In the genomic region with DNA sequence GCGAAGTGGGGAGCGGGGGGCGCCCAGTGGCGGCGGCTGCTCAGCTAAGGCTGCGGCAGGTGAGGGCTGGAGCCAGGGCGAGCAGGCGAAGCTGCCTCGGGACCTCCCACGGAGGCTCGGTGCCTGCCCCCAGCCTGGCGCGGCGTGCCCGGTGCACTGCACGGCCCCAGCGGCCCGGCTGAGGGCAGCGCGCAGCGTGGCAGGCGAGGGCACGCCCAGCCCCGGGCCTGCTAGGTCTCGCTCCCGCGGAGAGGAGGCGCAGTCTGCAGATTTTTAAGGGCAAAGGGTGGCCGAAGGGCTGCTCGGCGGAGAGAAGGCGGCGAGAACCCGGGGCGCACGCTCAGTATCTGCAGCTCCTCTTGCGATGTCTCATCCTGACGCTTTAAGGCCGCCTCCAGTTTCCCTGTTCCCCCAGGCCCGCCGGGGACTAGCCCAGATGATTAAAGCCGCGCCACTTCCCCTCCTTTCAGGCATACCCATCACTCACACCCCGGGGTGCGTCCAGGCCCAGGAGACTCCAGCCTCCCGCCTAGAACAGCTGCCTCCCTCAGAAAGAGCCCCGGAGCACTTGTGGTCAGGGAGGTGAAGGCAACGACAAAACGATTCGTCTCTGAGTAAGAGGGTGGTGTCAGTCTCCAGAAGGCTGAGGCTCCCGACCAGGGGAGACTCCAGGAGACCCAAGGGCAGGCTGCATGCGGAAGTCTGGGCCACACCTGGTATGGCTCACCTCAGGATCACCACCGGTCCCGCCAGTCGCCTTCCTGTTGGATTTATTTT, we compare ENCODE assay signal across 8 cellular contexts. TPM values are rescaled to one million over a fixed set of nuclear protein-coding genes. Genes with fewer than 3 reads are reported as not detected.
DNase-seq lines count a peak whose midpoint lies in the region; TF ChIP-seq lines count a peak whose summit lies in the region.

A gene with protein sequence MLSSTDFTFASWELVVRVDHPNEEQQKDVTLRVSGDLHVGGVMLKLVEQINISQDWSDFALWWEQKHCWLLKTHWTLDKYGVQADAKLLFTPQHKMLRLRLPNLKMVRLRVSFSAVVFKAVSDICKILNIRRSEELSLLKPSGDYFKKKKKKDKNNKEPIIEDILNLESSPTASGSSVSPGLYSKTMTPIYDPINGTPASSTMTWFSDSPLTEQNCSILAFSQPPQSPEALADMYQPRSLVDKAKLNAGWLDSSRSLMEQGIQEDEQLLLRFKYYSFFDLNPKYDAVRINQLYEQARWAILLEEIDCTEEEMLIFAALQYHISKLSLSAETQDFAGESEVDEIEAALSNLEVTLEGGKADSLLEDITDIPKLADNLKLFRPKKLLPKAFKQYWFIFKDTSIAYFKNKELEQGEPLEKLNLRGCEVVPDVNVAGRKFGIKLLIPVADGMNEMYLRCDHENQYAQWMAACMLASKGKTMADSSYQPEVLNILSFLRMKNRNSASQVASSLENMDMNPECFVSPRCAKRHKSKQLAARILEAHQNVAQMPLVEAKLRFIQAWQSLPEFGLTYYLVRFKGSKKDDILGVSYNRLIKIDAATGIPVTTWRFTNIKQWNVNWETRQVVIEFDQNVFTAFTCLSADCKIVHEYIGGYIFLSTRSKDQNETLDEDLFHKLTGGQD (minus strand): TSS at position 158 of the 777 bp plus-strand sequence. CDS start 3,476 bp downstream, outside the sequence.

- TF ChIP-seq CTCF in WERI-Rb-1 (IDR thresholded peaks at IDR 0.05; ENCODE audit: low read depth, low read length): no peak
- no peak for TF ChIP-seq CTCF in epithelial cell of proximal tubule (conservative IDR thresholded peaks at IDR 0.05; ENCODE audit: low read depth, low read length)
- no peak for TF ChIP-seq CTCF in testis (IDR thresholded peaks at IDR 0.05)

- no peaks in the 10 kb centered on the region for H3K9me3 ChIP-seq in GM23248 (ENCODE audit: low read depth)
- no peaks in the 10 kb centered on the region for H3K9me3 ChIP-seq in WERI-Rb-1 (ENCODE audit: severe bottlenecking)
- H3K9me3 ChIP-seq in mucosa of rectum (ENCODE audit: control insufficient read depth in 2 of 2, low read length in 2 of 2): no peaks in the 10 kb centered on the region
- H3K9me3 ChIP-seq in testis: no peaks in the 10 kb centered on the region

- no peaks in the 10 kb centered on the region for H3K9me2 ChIP-seq in GM23248 (ENCODE audit: insufficient read depth)

- intact Hi-C loops in testis (cut with DNase I; ENCODE audit: low total_unique reads): no loop called here

- 3 to 6% methylated on average over 34 to 52 of the region's 55 CpGs for WGBS in GM23248 (ENCODE audit: low coverage in 1 of 2, low lambda C conversion rate in 2 of 2, missing lambda C conversion rate in 2 of 2), 2 experiments
- 5 to 13% methylated on average over 17 to 53 of the region's 55 CpGs for WGBS in testis, 2 donors

- H3K4me3 ChIP-seq in GM23248 (peak within 1 kb of the TSS; percentile 77), WERI-Rb-1 (ENCODE audit: low read depth, low read length) (peak within 1 kb of the TSS; percentile 32), epithelial cell of proximal tubule (ENCODE audit: low read depth, low read length) (peak within 1 kb of the TSS; percentile 76), mucosa of rectum (ENCODE audit: low read length in 2 of 2) (peak within 1 kb of the TSS; percentile 73 to 84), testis (peak within 1 kb of the TSS; percentile 61 to 66)

- H3K9ac ChIP-seq in GM23248 (peak within 1 kb of the TSS; percentile 76), mucosa of rectum (ENCODE audit: low read depth in 1 of 2, low read length in 2 of 2) (peak within 1 kb of the TSS; percentile 72 to 84)

- H3K4me1 ChIP-seq in GM23248 (ENCODE audit: insufficient read depth) (no peaks in the 10 kb centered on the region; the same call in 1 of the 2 replicates), mucosa of rectum (ENCODE audit: control insufficient read depth in 2 of 2, insufficient read depth in 2 of 2, low read length in 2 of 2) (peaks cover 11 to 32% of the 10 kb centered on the region in 2 donors), testis (peaks cover 7% of the 10 kb centered on the region)

- H3K27ac ChIP-seq in GM23248: peak within 1 kb of the TSS; percentile 33
- H3K27ac ChIP-seq in WERI-Rb-1: no peak within 1 kb of the TSS
- peak within 1 kb of the TSS; percentile 90 to 91 for H3K27ac ChIP-seq in mucosa of rectum (ENCODE audit: low read depth in 2 of 2, low read length in 2 of 2)
- H3K27ac ChIP-seq in testis: peak within 1 kb of the TSS in 1 of 2 donors; percentile 44

- in situ Hi-C loops in GM23248 (cut with MboI): no loop called here

- no peaks in the 10 kb centered on the region for H4K20me1 ChIP-seq in GM23248 (ENCODE audit: insufficient read depth)

- TF ChIP-seq POLR2A in testis (IDR thresholded peaks at IDR 0.05): no peak

- H3K27me3 ChIP-seq in GM23248 (replicated peaks; ENCODE audit: insufficient read depth) (no peaks in the 10 kb centered on the region), WERI-Rb-1 (ENCODE audit: insufficient read depth, low read depth, severe bottlenecking) (peaks cover 35% of the 10 kb centered on the region), mucosa of rectum (ENCODE audit: control insufficient read depth in 2 of 2, insufficient read depth in 2 of 2, low read length in 2 of 2) (no peaks in the 10 kb centered on the region), testis (no peaks in the 10 kb centered on the region)

- no peaks in the 10 kb centered on the region; the same call in 1 of the 2 replicates for H3F3A ChIP-seq in GM23248 (ENCODE audit: insufficient read depth)

- peak within 1 kb of the TSS; percentile 95 for H3K4me2 ChIP-seq in GM23248 (ENCODE audit: unreplicated experiment)

- H2AFZ ChIP-seq in GM23248: peak within 1 kb of the TSS; percentile 94

- H3K36me3 ChIP-seq in GM23248 (ENCODE audit: low read depth): no peaks in the 10 kb centered on the region
- no peaks in the 10 kb centered on the region for H3K36me3 ChIP-seq in WERI-Rb-1
- H3K36me3 ChIP-seq in mucosa of rectum (ENCODE audit: control insufficient read depth in 2 of 2, insufficient read depth in 2 of 2, low read length in 2 of 2): peaks cover 8 to 12% of the 10 kb centered on the region in 2 donors
- H3K36me3 ChIP-seq in testis (ENCODE audit: low read depth, missing control alignments): no peaks in the 10 kb centered on the region

- H3K79me2 ChIP-seq in GM23248 (ENCODE audit: insufficient read depth): no peaks in the 10 kb centered on the region

- DNase-seq in DMS153 treated with DMSO at 0.1 percent for 48 hours (lab: John Stamatoyannopoulos, UW; ENCODE audit: unreplicated experiment): peak; percentile 59
- DNase-seq in GM23248: peak; percentile 90
- DNase-seq in NCI-H1105 (lab: John Stamatoyannopoulos, UW): peak; percentile 55
- peak; percentile 56 for DNase-seq in WERI-Rb-1
- no peak for DNase-seq in epithelial cell of proximal tubule (ENCODE audit: low read depth)
- peak; percentile 60 for DNase-seq in testis
- no peak for DNase-seq in NK-92 (lab: John Stamatoyannopoulos, UW; ENCODE audit: unreplicated experiment)

RNA-seq across cellular contexts. Expression of the gene that starts here (rescaled TPM):
- 4.1 and 4.2 TPM in 2 replicates for total RNA-seq in GM23248 (2014; rRNA removed; shearing (Covaris generic))
- polyA plus RNA-seq in GM23248 (2016; fragmentation: Nextera tagmentation; extraction: Ambion mirVana) (1.2 and 2.1 TPM in 2 replicates), testis (ENCODE audit: insufficient read depth, low read depth, low replicate concordance) (1.8 TPM)
- total RNA-seq in epithelial cell of proximal tubule (21.8 and 26.1 TPM in 2 replicates), testis (1 to 10 TPM; 2.5 to 5.7 TPM)

Comparison
In these comparisons a context has a peak if more than half of its experiments do, and no peak if none do; other contexts are left out.
1. DNase-seq: peak in DMS153 treated with DMSO at 0.1 percent for 48 hours (single experiment), GM23248 (single experiment), NCI-H1105 (single experiment), WERI-Rb-1 (single experiment) and testis (single experiment); none in epithelial cell of proximal tubule (single experiment) and NK-92 (single experiment).
2. Peak in every context shown above with its lines, with median percentiles within 50 percentile points of each other: H3K4me3 ChIP-seq.